9 cellular contexts compared by ENCODE assay signal in the genomic region with DNA sequence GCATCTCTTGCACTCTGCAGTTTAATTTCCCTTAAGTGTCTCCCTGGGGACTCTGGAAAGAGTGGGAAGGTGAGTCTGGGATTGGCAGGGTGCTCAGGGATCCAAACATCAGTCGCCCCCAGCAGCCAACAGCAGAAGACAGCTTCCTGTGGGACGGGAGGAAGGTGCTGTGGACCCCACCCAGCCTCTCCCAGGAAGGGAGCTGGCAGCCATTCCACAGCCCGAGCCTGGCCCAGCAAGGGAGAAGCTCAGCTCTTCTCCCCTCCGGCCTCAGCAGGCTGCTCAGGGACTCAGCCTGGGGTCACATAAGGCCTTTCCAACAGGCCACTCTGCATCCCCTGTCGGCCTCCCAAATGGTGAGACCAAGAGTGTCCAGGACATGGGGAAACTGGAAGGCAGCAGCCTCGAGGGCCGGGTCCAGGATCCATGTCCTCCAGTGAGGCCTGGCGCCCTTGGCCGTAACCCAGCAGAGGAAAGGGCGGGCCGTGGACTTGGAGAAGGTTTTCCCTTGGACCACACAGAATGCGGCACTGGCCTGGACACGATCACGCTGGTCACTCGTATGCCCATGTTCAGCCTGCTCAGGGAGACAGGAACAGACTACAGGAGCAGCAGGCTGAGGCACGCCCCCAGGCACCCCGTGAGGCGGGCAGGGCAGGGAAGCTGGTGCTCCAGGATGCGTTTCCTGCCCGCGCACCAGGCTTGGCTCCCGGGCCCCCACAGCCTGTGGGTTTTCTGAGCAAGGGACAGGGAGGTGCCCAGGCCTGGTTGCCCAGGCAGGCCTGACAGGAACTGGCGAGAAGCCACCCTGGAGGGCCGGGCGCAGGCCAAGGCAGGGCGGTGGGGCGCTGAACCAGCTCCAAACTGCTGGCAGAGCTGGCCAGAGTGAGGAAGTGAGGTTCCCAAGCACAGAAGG. TPM values are rescaled to one million over a fixed set of nuclear protein-coding genes. Genes with fewer than 3 reads are reported as not detected.
DNase-seq lines count a peak whose midpoint lies in the region; ATAC-seq and TF ChIP-seq lines count a peak whose summit lies in the region.
"Had no signal": no experiment of that assay in that cellular context is flagged by ENCODE, and none has a peak within 500 bp of the region (broad histone marks: within the 10 kb centered on the region; RNA-seq: fewer than 3 reads in every experiment).

No MANE protein-coding gene starts in this region.

- H3K4me3 ChIP-seq in RWPE2 (ENCODE audit: severe bottlenecking) (no peak overlapping the region), skeletal muscle satellite cell (ENCODE audit: low read length) (peak overlapping the region; percentile 36)

- peak; percentile 91 for DNase-seq in RWPE2 (ENCODE audit: low spot score)
- DNase-seq in globus pallidus (ENCODE audit: low spot score): peak; percentile 52
- DNase-seq in ACHN: no peak
- DNase-seq in GM13977 (ENCODE audit: low spot score): no peak
- no peak for DNase-seq in omental fat pad (ENCODE audit: low spot score)
- DNase-seq in activated T-cell treated with anti-CD3 and anti-CD28 coated beads, Interleukin-2, amount 50 U/mL, for 1 hour: no peak
- DNase-seq: NCI-H2227 treated with DMSO at 0.1 percent for 48 hours had no signal

- H3K36me3 ChIP-seq in RWPE2 (ENCODE audit: low read depth): peaks cover 68% of the 10 kb centered on the region
- peaks cover 28% of the 10 kb centered on the region for H3K36me3 ChIP-seq in skeletal muscle satellite cell (ENCODE audit: insufficient read depth, low read length)

- no peaks in the 10 kb centered on the region for H3K27me3 ChIP-seq in RWPE2 (ENCODE audit: insufficient read depth, poor library complexity, severe bottlenecking)
- no peaks in the 10 kb centered on the region for H3K27me3 ChIP-seq in skeletal muscle satellite cell (ENCODE audit: control insufficient read depth, insufficient read depth, low read length)

- H3K9me3 ChIP-seq in RWPE2 (ENCODE audit: severe bottlenecking) (no peaks in the 10 kb centered on the region), skeletal muscle satellite cell (replicated peaks; ENCODE audit: low read length) (no peaks in the 10 kb centered on the region)

- peak overlapping the region; percentile 84 for H3K4me2 ChIP-seq in skeletal muscle satellite cell (ENCODE audit: low read length)

- in situ Hi-C loops in ACHN (cut with HindIII; ENCODE audit: low pct_ligation_motif_present, low pct_unique_long_range_greater_than_20kb, low sequenced_read_pairs): no loop called here
- in situ Hi-C loops in GM13977 (cut with MboI; ENCODE audit: low pct_unique_long_range_greater_than_20kb, low sequenced_read_pairs, unreplicated experiment): no loop called here

- peak overlapping the region; percentile 86 for H3K27ac ChIP-seq in RWPE2 (ENCODE audit: poor library complexity, severe bottlenecking)

- H3K4me1 ChIP-seq in RWPE2 (ENCODE audit: insufficient read depth, poor library complexity, severe bottlenecking) (peaks cover 32% of the 10 kb centered on the region), skeletal muscle satellite cell (ENCODE audit: control insufficient read depth, insufficient read depth, low read length) (peaks cover 50% of the 10 kb centered on the region)

- TF ChIP-seq CTCF in RWPE2 (IDR thresholded peaks at IDR 0.05; ENCODE audit: poor library complexity, severe bottlenecking) (no peak), GM13977 (IDR thresholded peaks at IDR 0.05; ENCODE audit: extremely low read depth, insufficient read depth, missing control alignments) (no peak), omental fat pad (IDR thresholded peaks at IDR 0.05) (no peak)

- peak overlapping the region; percentile 44 for H3K9ac ChIP-seq in skeletal muscle satellite cell (ENCODE audit: low read depth, low read length)

- peak; percentile 55 for ATAC-seq in RWPE2 (ENCODE audit: low read depth)
- ATAC-seq in omental fat pad (ENCODE audit: low FRiP score): no peak

- peak; percentile 11 for TF ChIP-seq POLR2A in GM18526 (IDR thresholded peaks at IDR 0.05; ENCODE audit: extremely low read depth, insufficient read length)

RNA-seq across cellular contexts. Expression of gene XRCC3, which starts 3.5 kb away (rescaled TPM):
- 13.7 and 15.9 TPM in 2 replicates for total RNA-seq in skeletal muscle satellite cell (2012; rRNA removed)
- 1 to 10 TPM; 2.7 to 8.2 (median 4.0) TPM for total RNA-seq in omental fat pad

RNA-seq across cellular contexts. Expression of gene ZFYVE21, which starts 3.8 kb away (rescaled TPM):
- total RNA-seq in skeletal muscle satellite cell (2012; rRNA removed): 33.0 and 34.5 TPM in 2 replicates
- total RNA-seq in omental fat pad: 100 to 1,000 TPM in 2 of 4 donors, 10 to 100 TPM in 2; 66.1 to 145 (median 97.1) TPM

Comparison
In these comparisons a context has a peak if more than half of its experiments do, and no peak if none do; other contexts are left out.
1. DNase-seq: peak in RWPE2 (single experiment) and globus pallidus (single experiment); none in ACHN (single experiment), GM13977 (single experiment), omental fat pad (single experiment) and activated T-cell treated with anti-CD3 and anti-CD28 coated beads, Interleukin-2, amount 50 U/mL, for 1 hour (single experiment).